ENCODE assay signal across 20 cellular contexts in the genomic region with DNA sequence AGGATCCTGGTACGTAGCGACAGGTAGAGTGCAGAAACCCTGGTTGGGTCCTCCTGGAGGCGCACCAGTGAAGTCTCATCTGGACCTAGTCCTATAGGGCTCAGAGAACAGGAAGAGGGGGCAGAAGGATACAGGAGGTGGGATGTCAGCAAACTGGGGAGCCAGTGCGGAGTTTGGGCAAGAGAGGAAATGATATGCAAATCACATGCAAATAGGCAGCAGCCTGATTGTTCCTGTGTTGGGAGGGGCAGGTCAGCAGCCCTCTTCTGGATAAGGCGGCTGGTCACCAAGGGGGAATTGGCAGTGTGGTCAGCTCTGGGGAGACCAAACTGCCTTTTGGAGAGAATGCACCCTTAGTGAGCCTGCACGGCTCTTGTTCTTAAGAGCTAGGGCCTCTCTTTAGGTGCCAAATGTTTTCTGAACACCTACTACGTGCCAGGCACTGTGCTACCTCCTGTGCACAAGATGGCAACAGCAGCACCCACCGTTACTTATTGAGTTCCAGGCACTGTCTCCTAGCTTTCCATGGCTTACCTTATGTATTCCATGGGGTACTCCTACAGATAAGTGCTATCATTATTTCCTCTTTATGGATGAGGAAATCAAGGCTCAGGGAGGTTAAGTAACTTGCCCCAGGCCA. TPM values are rescaled to one million over a fixed set of nuclear protein-coding genes. Genes with fewer than 3 reads are reported as not detected.
DNase-seq lines count a peak whose midpoint lies in the region; ATAC-seq, FAIRE-seq and TF ChIP-seq lines count a peak whose summit lies in the region.
"Had no signal": no experiment of that assay in that cellular context is flagged by ENCODE, and none has a peak within 500 bp of the region (broad histone marks: within the 10 kb centered on the region; RNA-seq: fewer than 3 reads in every experiment).

No MANE protein-coding gene starts in this region.

- WGBS in mesenchymal stem cell, result 74% methylated on average over 8 of the region's 8 CpGs
- no CpG with 5 or more reads among the region's 8 CpGs for WGBS in mesendoderm (ENCODE audit: extremely low coverage, insufficient coverage, low lambda C conversion rate)

- H4K8ac ChIP-seq in mesenchymal stem cell (ENCODE audit: low read length) (no peak overlapping the region), mesendoderm (ENCODE audit: low read depth, low read length) (no peak overlapping the region)

- H2BK12ac ChIP-seq in mesenchymal stem cell (ENCODE audit: low read length in 2 of 2), result peak overlapping the region in 1 of 2 experiments; percentile 29

- H3K27me3 ChIP-seq in mesenchymal stem cell (ENCODE audit: control insufficient read depth in 1 of 2, insufficient read depth in 1 of 2, low read length in 2 of 2) (peaks cover 0 to 25% of the 10 kb centered on the region in 2 experiments), mesendoderm (ENCODE audit: insufficient read depth, low read length, poor library complexity) (no peaks in the 10 kb centered on the region)
- H3K27me3 ChIP-seq: BLaER1 treated with 17β-estradiol and CSF1 and Interleukin-3, amounts not matched to agents 10 nM and 100 nM; SJSA1 had no signal

- H3K9me3 ChIP-seq in SK-N-MC (ENCODE audit: low read depth, low read length) (no peaks in the 10 kb centered on the region), mesenchymal stem cell (ENCODE audit: control insufficient read depth, low read length) (no peaks in the 10 kb centered on the region)
- H3K9me3 ChIP-seq: BLaER1 treated with 17β-estradiol and CSF1 and Interleukin-3, amounts not matched to agents 10 nM and 100 nM; HAP-1; SJSA1 had no signal

- H3K36me3 ChIP-seq in SK-N-MC (ENCODE audit: insufficient read depth, low read length), result no peaks in the 10 kb centered on the region
- no peaks in the 10 kb centered on the region for H3K36me3 ChIP-seq in mesenchymal stem cell (ENCODE audit: control insufficient read depth in 1 of 2, insufficient read depth in 2 of 2, low read depth in 1 of 2, low read length in 2 of 2)
- no peaks in the 10 kb centered on the region for H3K36me3 ChIP-seq in mesendoderm (ENCODE audit: control insufficient read depth, insufficient read depth, low read length)
- H3K36me3 ChIP-seq: BLaER1 treated with 17β-estradiol and CSF1 and Interleukin-3, amounts not matched to agents 10 nM and 100 nM; HAP-1; SJSA1 had no signal

- H3K4me1 ChIP-seq in mesenchymal stem cell (ENCODE audit: control insufficient read depth, insufficient read depth, low read depth, low read length) (peaks cover 31% of the 10 kb centered on the region), mesendoderm (ENCODE audit: control insufficient read depth, low read depth, low read length) (no peaks in the 10 kb centered on the region)
- H3K4me1 ChIP-seq: HAP-1 had no signal

- H3K27ac ChIP-seq in SK-N-MC (peak overlapping the region; percentile 70; the same call in 1 of the 2 replicates), mesenchymal stem cell (ENCODE audit: low read length, poor library complexity, severe bottlenecking) (no peak overlapping the region), mesendoderm (ENCODE audit: low read depth, low read length) (no peak overlapping the region)
- H3K27ac ChIP-seq: BLaER1 treated with 17β-estradiol and CSF1 and Interleukin-3, amounts not matched to agents 10 nM and 100 nM; KMS-11; SJSA1 had no signal

- H3K56ac ChIP-seq in mesendoderm (ENCODE audit: low read length), result no peak overlapping the region

- ATAC-seq in GM19463 (IDR thresholded peaks at IDR 0.05; ENCODE audit: unreplicated experiment) (no peak), HG03097 (IDR thresholded peaks at IDR 0.05; ENCODE audit: low FRiP score, unreplicated experiment) (no peak)
- ATAC-seq: CD8-positive, alpha-beta T cell had no signal

- TF ChIP-seq POLR2A in GM12891 (IDR thresholded peaks at IDR 0.05; ENCODE audit: low read depth, low read length), result no peak

- H2AK5ac ChIP-seq in mesenchymal stem cell (ENCODE audit: low read length, severe bottlenecking) (peak overlapping the region; percentile 82), mesendoderm (ENCODE audit: low read length) (no peak overlapping the region)

- H3K79me1 ChIP-seq in mesenchymal stem cell (replicated peaks; ENCODE audit: low read length, poor library complexity, severe bottlenecking) (no peaks in the 10 kb centered on the region), mesendoderm (ENCODE audit: low read length) (no peaks in the 10 kb centered on the region)

- H3K18ac ChIP-seq in mesenchymal stem cell (ENCODE audit: low read depth in 1 of 2, low read length in 2 of 2), result no peak overlapping the region
- no peak overlapping the region for H3K18ac ChIP-seq in mesendoderm (ENCODE audit: low read length)

- no peak overlapping the region for H3K9ac ChIP-seq in SK-N-MC (ENCODE audit: insufficient read length)
- no peak overlapping the region for H3K9ac ChIP-seq in mesenchymal stem cell (ENCODE audit: low read length)
- no peak overlapping the region for H3K9ac ChIP-seq in mesendoderm (ENCODE audit: low read length)
- H3K9ac ChIP-seq: BLaER1 treated with 17β-estradiol and CSF1 and Interleukin-3, amounts not matched to agents 10 nM and 100 nM; KMS-11 had no signal

- no peak overlapping the region for H3K4me2 ChIP-seq in mesenchymal stem cell (ENCODE audit: low read length, poor library complexity, severe bottlenecking)
- no peak overlapping the region for H3K4me2 ChIP-seq in mesendoderm (ENCODE audit: low read length)
- H3K4me2 ChIP-seq: KMS-11 had no signal

- no peak for FAIRE-seq in GM12891 (lab: Jason Lieb, UNC)
- FAIRE-seq: GM19239 had no signal

- H2AFZ ChIP-seq in mesenchymal stem cell (ENCODE audit: low read depth, low read length), result no peak overlapping the region

- no peaks in the 10 kb centered on the region for H3K79me2 ChIP-seq in mesendoderm (ENCODE audit: control insufficient read depth, insufficient read depth, low read length)

- H3K23ac ChIP-seq in mesenchymal stem cell (ENCODE audit: low read length in 2 of 2), result no peak overlapping the region
- H3K23ac ChIP-seq in mesendoderm (ENCODE audit: low read length), result no peak overlapping the region

- H2BK120ac ChIP-seq in mesenchymal stem cell (ENCODE audit: low read depth, low read length) (no peak overlapping the region), mesendoderm (ENCODE audit: low read depth, low read length) (no peak overlapping the region)

- H2BK5ac ChIP-seq in mesenchymal stem cell (ENCODE audit: low read depth, low read length, poor library complexity, severe bottlenecking) (peak overlapping the region; percentile 12), mesendoderm (ENCODE audit: low read length) (no peak overlapping the region)

- H3K4me3 ChIP-seq in SK-N-MC, result no peak overlapping the region
- no peak overlapping the region for H3K4me3 ChIP-seq in mesenchymal stem cell (ENCODE audit: insufficient read depth in 1 of 2, low read depth in 1 of 2, low read length in 2 of 2)
- H3K4me3 ChIP-seq in mesendoderm (ENCODE audit: low read length), result no peak overlapping the region
- H3K4me3 ChIP-seq: BLaER1 treated with 17β-estradiol and CSF1 and Interleukin-3, amounts not matched to agents 10 nM and 100 nM; HAP-1; SJSA1 had no signal

- H2BK15ac ChIP-seq in mesenchymal stem cell (ENCODE audit: low read depth, poor library complexity, severe bottlenecking) (no peak overlapping the region), mesendoderm (replicated peaks; ENCODE audit: low read depth) (no peak overlapping the region)

- H4K5ac ChIP-seq in mesendoderm (ENCODE audit: low read length), result no peak overlapping the region

- H3K14ac ChIP-seq in mesenchymal stem cell (ENCODE audit: low read length in 2 of 2), result no peak overlapping the region

- no peak overlapping the region for H4K91ac ChIP-seq in mesenchymal stem cell (ENCODE audit: low read length)

- H3K4ac ChIP-seq in mesenchymal stem cell (ENCODE audit: low read depth in 1 of 2, low read length in 2 of 2) (no peak overlapping the region), mesendoderm (ENCODE audit: low read depth, low read length) (no peak overlapping the region)

- DNase-seq in GM12891 (ENCODE audit: insufficient read length, low spot score) (no peak), NCI-H526 (lab: John Stamatoyannopoulos, UW) (peak; percentile 24 to 58), SK-N-MC (ENCODE audit: low read depth, low spot score) (no peak), mesenchymal stem cell (no peak), mesendoderm (no peak)
- DNase-seq: CD8-positive, alpha-beta T cell; GDM1; NCI-H1105 treated with DMSO at 0.1 percent for 48 hours; NCI-H2029 treated with DMSO at 0.1 percent for 48 hours; NCI-H226; NCI-H510A treated with DMSO at 0.1 percent for 48 hours; SW 1271; T-helper 2 cell had no signal

TF ChIP-seq in GM12891, 5 proteins besides CTCF, POLR2A, EP300 and RAD21:
- TF ChIP-seq POLR2AphosphoS5 (IDR thresholded peaks at IDR 0.05; ENCODE audit: low read depth, low read length), result no peak
- TF ChIP-seq POU2F2 (IDR thresholded peaks at IDR 0.05; ENCODE audit: low read depth, low read length), result peak; percentile 61; the same call in 1 of the 2 replicates

RNA-seq across cellular contexts. Expression of a gene that starts 18.1 kb away (rescaled TPM):
- polyA plus RNA-seq in GM12891 (2012; ENCODE audit: low read depth, missing spikeins), result 0.03 TPM
- polyA plus RNA-seq in mesenchymal stem cell (2013, experiment 1 of 2), result not detected
- 0.01 TPM for polyA plus RNA-seq in mesenchymal stem cell (2013, experiment 2 of 2)
- 0.06 TPM for polyA plus RNA-seq in mesendoderm (2013, experiment 1 of 2)
- polyA plus RNA-seq in mesendoderm (2013, experiment 2 of 2), result 0.06 TPM

RNA-seq across cellular contexts. Expression of a gene that starts 25.9 kb away (rescaled TPM):
- not detected for polyA plus RNA-seq in GM12891 (2012; ENCODE audit: low read depth, missing spikeins)
- polyA plus RNA-seq in mesenchymal stem cell (2013, experiment 1 of 2), result 0.03 TPM
- 0.10 TPM for polyA plus RNA-seq in mesenchymal stem cell (2013, experiment 2 of 2)
- 0.11 TPM for polyA plus RNA-seq in mesendoderm (2013, experiment 1 of 2)
- polyA plus RNA-seq in mesendoderm (2013, experiment 2 of 2), result 0.07 TPM

Comparison
In these comparisons a context has a peak if more than half of its experiments do, and no peak if none do; other contexts are left out.
1. DNase-seq: peak in NCI-H526 (2 of 2); none in GM12891 (single experiment), SK-N-MC (single experiment), mesenchymal stem cell (single experiment) and mesendoderm (single experiment).